ENCODE assay signal across 18 cellular contexts in genomic region chr5:155148694-155149093, GRCh38.
DNase-seq lines count a peak whose midpoint lies in the region; ATAC-seq and TF ChIP-seq lines count a peak whose summit lies in the region.
"Had no signal": no experiment of that assay in that cellular context is flagged by ENCODE, and none has a peak within 500 bp of the region (broad histone marks: within the 10 kb centered on the region; RNA-seq: fewer than 3 reads in every experiment).

No MANE protein-coding gene starts in this region.

- H3K4me2 ChIP-seq in MM.1S (ENCODE audit: low read depth, low read length), result peak overlapping the region; percentile 43; the same call in 1 of the 2 replicates
- H3K4me2 ChIP-seq in trophoblast cell (ENCODE audit: low read length), result no peak overlapping the region
- H3K4me2 ChIP-seq in H9 (ENCODE audit: insufficient read depth, insufficient read length, low read length), result no peak overlapping the region

- H4K12ac ChIP-seq in trophoblast cell (ENCODE audit: low read depth, low read length), result no peak overlapping the region

- H3K36me3 ChIP-seq in right atrium auricular region (no peaks in the 10 kb centered on the region), MM.1S (replicated peaks; ENCODE audit: insufficient read depth, low read length) (no peaks in the 10 kb centered on the region), trophoblast cell (ENCODE audit: control insufficient read depth in 1 of 2, insufficient read depth in 2 of 2, low read length in 2 of 2) (no peaks in the 10 kb centered on the region)
- H3K36me3 ChIP-seq: BLaER1, MG63 had no signal

- no peaks in the 10 kb centered on the region for H3K27me3 Mint-ChIP-seq in H9 (ENCODE audit: low read depth)

- H3K9ac ChIP-seq in MM.1S (ENCODE audit: low read length) (no peak overlapping the region), trophoblast cell (ENCODE audit: low read length) (no peak overlapping the region), H9 (ENCODE audit: extremely low read depth, insufficient read length, low read length) (no peak overlapping the region)
- H3K9ac ChIP-seq: BLaER1 had no signal

- no peak overlapping the region for H2BK12ac ChIP-seq in trophoblast cell (ENCODE audit: low read length)
- H2BK12ac ChIP-seq in H9 (ENCODE audit: insufficient read length, low read depth, low read length), result no peak overlapping the region

- H3K9me3 Mint-ChIP-seq in H9, result no peaks in the 10 kb centered on the region

- H3K9me3 ChIP-seq in right atrium auricular region (no peaks in the 10 kb centered on the region), MM.1S (replicated peaks; ENCODE audit: insufficient read depth, low read length) (no peaks in the 10 kb centered on the region), trophoblast cell (ENCODE audit: insufficient read depth, low read depth, low read length) (no peaks in the 10 kb centered on the region), H9 (ENCODE audit: control insufficient read depth, low read depth, low read length) (no peaks in the 10 kb centered on the region)
- H3K9me3 ChIP-seq: BLaER1, MG63 had no signal

- H3T11ph ChIP-seq in H9 (ENCODE audit: low read length), result no peak overlapping the region

- peaks cover 10 to 13% of the 10 kb centered on the region in 2 experiments for H3K4me1 Mint-ChIP-seq in H9

- H2BK5ac ChIP-seq in trophoblast cell (ENCODE audit: low read depth, low read length, poor library complexity), result no peak overlapping the region
- no peak overlapping the region for H2BK5ac ChIP-seq in H9 (ENCODE audit: insufficient read length, low read length)

- H3K23me2 ChIP-seq in H9 (ENCODE audit: insufficient read length, low read depth, low read length, poor library complexity, severe bottlenecking), result no peaks in the 10 kb centered on the region

- DNase-seq in Right ventricle myocardium inferior (ENCODE audit: missing footprints) (no peak), right atrium auricular region (ENCODE audit: low spot score) (no peak), MM.1S (peak; percentile 80), trophoblast cell (no peak), H9 (no peak)
- no peak for DNase-seq in activated CD4-positive, alpha-beta T cell treated with anti-CD3 and anti-CD28 coated beads for 4 hours
- DNase-seq: GF-D8, H7, KG1, MG63, NCI-H1105, NCI-H2029 treated with DMSO at 0.1 percent for 48 hours, NCI-H510A, T-helper 2 cell had no signal

- H4K8ac ChIP-seq in trophoblast cell (ENCODE audit: low read depth, low read length) (no peak overlapping the region), H9 (replicated peaks; ENCODE audit: insufficient read length, low read depth, low read length) (no peak overlapping the region)

- no CpG with 5 or more reads among the region's 1 CpG for WGBS in trophoblast cell (ENCODE audit: extremely low coverage, insufficient coverage, insufficient read length)
- no CpG with 5 or more reads among the region's 1 CpG for WGBS in H9 (ENCODE audit: extremely low coverage, insufficient read length, low lambda C conversion rate)

- H2AFZ ChIP-seq in MM.1S (ENCODE audit: low read length) (no peak overlapping the region), trophoblast cell (ENCODE audit: insufficient read depth, low read length, poor library complexity) (no peak overlapping the region), H9 (ENCODE audit: low read length) (no peak overlapping the region)

- no peak for TF ChIP-seq CTCF in right atrium auricular region (IDR thresholded peaks at IDR 0.05)
- no peak for TF ChIP-seq CTCF in MM.1S (IDR thresholded peaks at IDR 0.05; ENCODE audit: low read length)
- no peak for TF ChIP-seq CTCF in H9 (conservative IDR thresholded peaks at IDR 0.05)

- H4K91ac ChIP-seq in trophoblast cell (ENCODE audit: low read depth, low read length) (no peak overlapping the region), H9 (ENCODE audit: insufficient read length, low read depth, low read length) (no peak overlapping the region)

- intact Hi-C loops in Right ventricle myocardium inferior (cut with DNase I), result loop anchor here (5.0 kb wide), 1 partner anchor 334 kb away; no protein-coding TSS in a partner anchor

- H2AK5ac ChIP-seq in trophoblast cell (ENCODE audit: low read length) (no peak overlapping the region), H9 (ENCODE audit: insufficient read length, low read length) (no peak overlapping the region)

- H3K23ac ChIP-seq in trophoblast cell (ENCODE audit: low read length), result no peak overlapping the region
- H3K23ac ChIP-seq in H9 (ENCODE audit: insufficient read length, low read depth, low read length), result no peak overlapping the region

- no peak overlapping the region for H4K5ac ChIP-seq in H9 (ENCODE audit: insufficient read length, low read depth, low read length)

- H3K4me3 ChIP-seq in right atrium auricular region, result no peak overlapping the region
- H3K4me3 ChIP-seq in MM.1S (ENCODE audit: low read length), result no peak overlapping the region
- H3K4me3 ChIP-seq in trophoblast cell (ENCODE audit: low read depth, low read length), result no peak overlapping the region
- H3K4me3 ChIP-seq: BLaER1, MG63 had no signal

- H3K27ac ChIP-seq in right atrium auricular region, result no peak overlapping the region
- H3K27ac ChIP-seq in MM.1S (ENCODE audit: low read length), result no peak overlapping the region; the same call in 1 of the 2 replicates
- no peak overlapping the region for H3K27ac ChIP-seq in trophoblast cell (ENCODE audit: low read depth, low read length)
- H3K27ac ChIP-seq in H9 (ENCODE audit: insufficient read length, low read depth, low read length), result no peak overlapping the region
- H3K27ac ChIP-seq: 22Rv1 had no signal

- no peak overlapping the region for H3K56ac ChIP-seq in H9 (ENCODE audit: insufficient read length, low read depth, low read length)

- H2BK15ac ChIP-seq in H9 (ENCODE audit: low read depth, low read length), result no peak overlapping the region

- H3K4ac ChIP-seq in trophoblast cell (ENCODE audit: low read depth, low read length) (no peak overlapping the region), H9 (ENCODE audit: low read depth, low read length) (no peak overlapping the region)

- H3K36me3 Mint-ChIP-seq in H9 (ENCODE audit: insufficient read depth in 1 of 3, low read depth in 3 of 3), result no peaks in the 10 kb centered on the region; a peak in 1 of 7 replicates

- H3K14ac ChIP-seq in trophoblast cell (ENCODE audit: low read length), result no peak overlapping the region
- no peak overlapping the region for H3K14ac ChIP-seq in H9 (ENCODE audit: insufficient read depth, low read length)

- H3K4me3 Mint-ChIP-seq in H9, result no peak overlapping the region

- no peaks in the 10 kb centered on the region for H3K79me2 ChIP-seq in MM.1S (ENCODE audit: low read length)
- H3K79me2 ChIP-seq in trophoblast cell (ENCODE audit: control insufficient read depth, insufficient read depth, low read length, poor library complexity), result no peaks in the 10 kb centered on the region
- no peaks in the 10 kb centered on the region for H3K79me2 ChIP-seq in H9 (ENCODE audit: insufficient read depth, low read length)

- H3K9me2 ChIP-seq in MM.1S (replicated peaks; ENCODE audit: insufficient read depth, low read length), result no peaks in the 10 kb centered on the region

- H3K27me3 ChIP-seq in right atrium auricular region, result no peaks in the 10 kb centered on the region
- H3K27me3 ChIP-seq in MM.1S (replicated peaks; ENCODE audit: insufficient read depth, low read length), result no peaks in the 10 kb centered on the region
- no peaks in the 10 kb centered on the region for H3K27me3 ChIP-seq in trophoblast cell (ENCODE audit: insufficient read depth, low read length)
- no peaks in the 10 kb centered on the region for H3K27me3 ChIP-seq in H9 (ENCODE audit: insufficient read depth, low read length)
- H3K27me3 ChIP-seq: BLaER1 had no signal

- H3K27ac Mint-ChIP-seq in H9, result no peak overlapping the region

- no peak overlapping the region for H2BK20ac ChIP-seq in H9 (ENCODE audit: low read depth, low read length, poor library complexity, severe bottlenecking)

- H3K79me1 ChIP-seq in trophoblast cell (ENCODE audit: low read length), result no peaks in the 10 kb centered on the region
- no peaks in the 10 kb centered on the region for H3K79me1 ChIP-seq in H9 (ENCODE audit: insufficient read depth, low read depth, low read length, poor library complexity, severe bottlenecking)

- H4K20me1 ChIP-seq in MM.1S (ENCODE audit: insufficient read depth, low read length), result no peaks in the 10 kb centered on the region
- no peaks in the 10 kb centered on the region for H4K20me1 ChIP-seq in H9 (ENCODE audit: control insufficient read depth, insufficient read depth, insufficient read length)
- H4K20me1 ChIP-seq: BLaER1 had no signal

- H3K4me1 ChIP-seq in right atrium auricular region (no peaks in the 10 kb centered on the region), MM.1S (ENCODE audit: low read length) (peaks cover 14% of the 10 kb centered on the region), trophoblast cell (ENCODE audit: control insufficient read depth in 1 of 2, insufficient read depth in 2 of 2, low read length in 2 of 2) (peaks cover 2 to 4% of the 10 kb centered on the region in 2 experiments), H9 (ENCODE audit: insufficient read depth, low read length) (no peaks in the 10 kb centered on the region)

- peak; percentile 65 for ATAC-seq in Right ventricle myocardium inferior
- ATAC-seq in GM21723 (IDR thresholded peaks at IDR 0.05; ENCODE audit: unreplicated experiment), result peak; percentile 59
- ATAC-seq in HG03196 (IDR thresholded peaks at IDR 0.05; ENCODE audit: unreplicated experiment), result no peak

- 0 out of 2 replicates have a peak, but pooled peaks cover 3% of the 10 kb centered on the region for H3F3A ChIP-seq in MM.1S (ENCODE audit: insufficient read depth, low read length)

- H2BK120ac ChIP-seq in trophoblast cell (ENCODE audit: insufficient read depth, low read length, poor library complexity), result peak overlapping the region; percentile 51
- H2BK120ac ChIP-seq in H9 (ENCODE audit: low read depth, low read length, poor library complexity, severe bottlenecking), result no peak overlapping the region

- H3K18ac ChIP-seq in trophoblast cell (ENCODE audit: low read length) (no peak overlapping the region), H9 (ENCODE audit: insufficient read length, low read depth, low read length) (no peak overlapping the region)
